Comparison of ENCODE assay signal across 1 cellular context in the genomic region with DNA sequence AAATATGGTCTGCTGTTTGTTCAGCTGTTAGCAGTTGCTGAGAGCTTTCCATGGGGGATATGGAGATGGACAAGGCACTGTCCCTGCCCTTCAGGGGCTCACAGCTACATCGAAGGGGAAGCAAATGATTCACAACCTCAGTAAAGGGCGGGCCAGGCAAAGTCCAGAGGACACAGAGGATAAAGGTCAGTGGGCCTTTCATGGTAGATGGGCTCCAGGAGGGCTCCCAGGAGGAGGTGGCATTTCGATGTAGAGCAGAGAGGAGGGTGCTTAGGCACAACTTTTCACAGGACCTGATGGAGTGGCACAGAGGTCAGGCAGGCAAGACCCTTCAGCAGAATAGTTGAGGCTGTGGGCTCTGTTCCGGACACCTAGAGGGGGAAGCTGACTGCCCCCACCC.
A peak's percentile ranks its signal among the peaks of the same experiment; 100 is the strongest.
TF ChIP-seq lines count a peak whose summit lies in the region.

No MANE protein-coding gene starts in this region.

TF ChIP-seq in HepG2, 621 proteins besides CTCF, POLR2A, EP300 and RAD21:
- peak; percentile 65 for TF ChIP-seq HNF4A (CRISPR knock-in tag; IDR thresholded peaks at IDR 0.05)
- no peak for TF ChIP-seq YEATS4 (CRISPR knock-in tag; IDR thresholded peaks at IDR 0.05; ENCODE audit: borderline replicate concordance)
- TF ChIP-seq ZMYM3 (CRISPR knock-in tag; IDR thresholded peaks at IDR 0.05) = peak; percentile 51
- TF ChIP-seq NAIF1 (CRISPR knock-in tag; IDR thresholded peaks at IDR 0.05; ENCODE audit: borderline replicate concordance) = no peak
- no peak for TF ChIP-seq ZNF333 (CRISPR knock-in tag; IDR thresholded peaks at IDR 0.05; ENCODE audit: borderline replicate concordance)
- TF ChIP-seq, protein P1, sequence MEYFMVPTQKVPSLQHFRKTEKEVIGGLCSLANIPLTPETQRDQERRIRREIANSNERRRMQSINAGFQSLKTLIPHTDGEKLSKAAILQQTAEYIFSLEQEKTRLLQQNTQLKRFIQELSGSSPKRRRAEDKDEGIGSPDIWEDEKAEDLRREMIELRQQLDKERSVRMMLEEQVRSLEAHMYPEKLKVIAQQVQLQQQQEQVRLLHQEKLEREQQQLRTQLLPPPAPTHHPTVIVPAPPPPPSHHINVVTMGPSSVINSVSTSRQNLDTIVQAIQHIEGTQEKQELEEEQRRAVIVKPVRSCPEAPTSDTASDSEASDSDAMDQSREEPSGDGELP (IDR thresholded peaks at IDR 0.05; ENCODE audit: borderline replicate concordance, low read depth) = peak; percentile 40; the same call in 1 of the 2 replicates
- TF ChIP-seq ZNF615 (CRISPR knock-in tag; IDR thresholded peaks at IDR 0.05; ENCODE audit: borderline replicate concordance) = no peak
- TF ChIP-seq FIP1L1 (IDR thresholded peaks at IDR 0.05; ENCODE audit: borderline replicate concordance, insufficient read depth, low read depth, low read length) = no peak
- no peak for TF ChIP-seq ZNF335 (CRISPR knock-in tag; IDR thresholded peaks at IDR 0.05)
- 0 out of 2 replicates have a peak, but pooled peaks have one; percentile 25 for TF ChIP-seq PPARG (CRISPR knock-in tag; conservative IDR thresholded peaks at IDR 0.05)
- TF ChIP-seq GATAD2A (CRISPR knock-in tag; IDR thresholded peaks at IDR 0.05) = no peak
- 0 out of 2 replicates have a peak, but pooled peaks have one; percentile 23 for TF ChIP-seq HNF4G (IDR thresholded peaks at IDR 0.05; ENCODE audit: borderline replicate concordance, low read depth, low read length)
- no peak for TF ChIP-seq HNF4G (CRISPR knock-in tag; IDR thresholded peaks at IDR 0.05; ENCODE audit: borderline replicate concordance, low read depth)
- 0 out of 2 replicates have a peak, but pooled peaks have one; percentile 24 for TF ChIP-seq NCOR1 (IDR thresholded peaks at IDR 0.05; ENCODE audit: borderline replicate concordance, low read length)
- TF ChIP-seq ZFP36 (IDR thresholded peaks at IDR 0.05; ENCODE audit: borderline replicate concordance, low read depth, low read length, partially characterized antibody) = peak; percentile 98
- TF ChIP-seq RXRA (CRISPR knock-in tag; IDR thresholded peaks at IDR 0.05) = 0 out of 2 replicates have a peak, but pooled peaks have one; percentile 22
- TF ChIP-seq, protein P2, sequence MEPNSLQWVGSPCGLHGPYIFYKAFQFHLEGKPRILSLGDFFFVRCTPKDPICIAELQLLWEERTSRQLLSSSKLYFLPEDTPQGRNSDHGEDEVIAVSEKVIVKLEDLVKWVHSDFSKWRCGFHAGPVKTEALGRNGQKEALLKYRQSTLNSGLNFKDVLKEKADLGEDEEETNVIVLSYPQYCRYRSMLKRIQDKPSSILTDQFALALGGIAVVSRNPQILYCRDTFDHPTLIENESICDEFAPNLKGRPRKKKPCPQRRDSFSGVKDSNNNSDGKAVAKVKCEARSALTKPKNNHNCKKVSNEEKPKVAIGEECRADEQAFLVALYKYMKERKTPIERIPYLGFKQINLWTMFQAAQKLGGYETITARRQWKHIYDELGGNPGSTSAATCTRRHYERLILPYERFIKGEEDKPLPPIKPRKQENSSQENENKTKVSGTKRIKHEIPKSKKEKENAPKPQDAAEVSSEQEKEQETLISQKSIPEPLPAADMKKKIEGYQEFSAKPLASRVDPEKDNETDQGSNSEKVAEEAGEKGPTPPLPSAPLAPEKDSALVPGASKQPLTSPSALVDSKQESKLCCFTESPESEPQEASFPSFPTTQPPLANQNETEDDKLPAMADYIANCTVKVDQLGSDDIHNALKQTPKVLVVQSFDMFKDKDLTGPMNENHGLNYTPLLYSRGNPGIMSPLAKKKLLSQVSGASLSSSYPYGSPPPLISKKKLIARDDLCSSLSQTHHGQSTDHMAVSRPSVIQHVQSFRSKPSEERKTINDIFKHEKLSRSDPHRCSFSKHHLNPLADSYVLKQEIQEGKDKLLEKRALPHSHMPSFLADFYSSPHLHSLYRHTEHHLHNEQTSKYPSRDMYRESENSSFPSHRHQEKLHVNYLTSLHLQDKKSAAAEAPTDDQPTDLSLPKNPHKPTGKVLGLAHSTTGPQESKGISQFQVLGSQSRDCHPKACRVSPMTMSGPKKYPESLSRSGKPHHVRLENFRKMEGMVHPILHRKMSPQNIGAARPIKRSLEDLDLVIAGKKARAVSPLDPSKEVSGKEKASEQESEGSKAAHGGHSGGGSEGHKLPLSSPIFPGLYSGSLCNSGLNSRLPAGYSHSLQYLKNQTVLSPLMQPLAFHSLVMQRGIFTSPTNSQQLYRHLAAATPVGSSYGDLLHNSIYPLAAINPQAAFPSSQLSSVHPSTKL (CRISPR knock-in tag; IDR thresholded peaks at IDR 0.05) = no peak
